ENCODE assay signal across 1 cellular context in the genomic region with DNA sequence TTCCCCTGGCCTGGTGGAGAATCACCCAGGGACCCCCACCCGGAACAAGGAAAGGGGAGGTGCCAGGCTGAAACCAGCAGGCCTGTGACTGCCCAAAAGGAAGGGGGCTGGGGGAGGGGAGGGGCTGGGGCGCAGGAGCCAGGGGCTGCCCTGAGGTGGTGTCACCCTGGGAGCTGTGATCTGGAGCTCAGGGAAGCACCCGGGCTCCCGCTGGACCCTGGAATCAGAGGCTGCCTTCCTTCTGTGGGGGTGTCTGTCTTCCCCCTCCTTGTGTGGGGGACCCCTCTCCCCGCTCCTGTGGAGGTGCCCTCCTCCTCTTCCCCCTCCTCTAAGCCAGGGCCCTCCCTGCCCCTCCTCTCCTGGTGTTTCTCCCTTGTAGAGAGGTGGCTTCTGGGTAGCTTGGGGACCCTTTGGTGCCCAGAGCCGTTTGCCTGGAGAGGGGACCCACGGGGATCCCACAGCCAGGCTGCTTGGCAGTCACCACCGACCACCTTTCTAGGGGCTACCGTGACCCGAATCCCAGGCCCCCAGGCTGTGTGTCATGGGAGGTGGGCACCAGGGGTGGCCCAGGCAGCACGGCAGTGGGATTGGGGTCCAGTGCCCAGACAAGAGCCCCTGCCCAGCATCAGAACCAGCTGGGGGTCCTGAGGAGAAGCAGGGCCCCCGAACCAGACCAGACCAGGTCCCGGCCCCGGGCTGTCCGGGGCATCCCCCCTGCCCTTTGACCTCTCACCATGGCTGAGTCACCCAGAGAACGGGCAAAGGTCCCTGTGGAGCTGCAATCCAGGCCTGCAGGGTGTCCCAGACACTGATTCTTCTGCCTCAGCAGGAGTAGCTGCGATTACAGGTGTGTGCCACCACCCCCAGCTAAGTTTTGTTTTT.
TF ChIP-seq lines count a peak whose summit lies in the region.

No MANE protein-coding gene starts in this region.

TF ChIP-seq in HepG2, 621 proteins besides CTCF, POLR2A, EP300 and RAD21 (continued from another document and continues in another):
- TF ChIP-seq, protein P1, sequence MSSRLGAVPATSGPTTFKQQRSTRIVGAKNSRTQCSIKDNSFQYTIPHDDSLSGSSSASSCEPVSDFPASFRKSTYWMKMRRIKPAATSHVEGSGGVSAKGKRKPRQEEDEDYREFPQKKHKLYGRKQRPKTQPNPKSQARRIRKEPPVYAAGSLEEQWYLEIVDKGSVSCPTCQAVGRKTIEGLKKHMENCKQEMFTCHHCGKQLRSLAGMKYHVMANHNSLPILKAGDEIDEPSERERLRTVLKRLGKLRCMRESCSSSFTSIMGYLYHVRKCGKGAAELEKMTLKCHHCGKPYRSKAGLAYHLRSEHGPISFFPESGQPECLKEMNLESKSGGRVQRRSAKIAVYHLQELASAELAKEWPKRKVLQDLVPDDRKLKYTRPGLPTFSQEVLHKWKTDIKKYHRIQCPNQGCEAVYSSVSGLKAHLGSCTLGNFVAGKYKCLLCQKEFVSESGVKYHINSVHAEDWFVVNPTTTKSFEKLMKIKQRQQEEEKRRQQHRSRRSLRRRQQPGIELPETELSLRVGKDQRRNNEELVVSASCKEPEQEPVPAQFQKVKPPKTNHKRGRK (CRISPR knock-in tag; IDR thresholded peaks at IDR 0.05), result no peak
- no peak for TF ChIP-seq ZNF790 (CRISPR knock-in tag; IDR thresholded peaks at IDR 0.05; ENCODE audit: borderline replicate concordance)
- no peak for TF ChIP-seq ZFP1 (CRISPR knock-in tag; IDR thresholded peaks at IDR 0.05)
- TF ChIP-seq, protein P2, sequence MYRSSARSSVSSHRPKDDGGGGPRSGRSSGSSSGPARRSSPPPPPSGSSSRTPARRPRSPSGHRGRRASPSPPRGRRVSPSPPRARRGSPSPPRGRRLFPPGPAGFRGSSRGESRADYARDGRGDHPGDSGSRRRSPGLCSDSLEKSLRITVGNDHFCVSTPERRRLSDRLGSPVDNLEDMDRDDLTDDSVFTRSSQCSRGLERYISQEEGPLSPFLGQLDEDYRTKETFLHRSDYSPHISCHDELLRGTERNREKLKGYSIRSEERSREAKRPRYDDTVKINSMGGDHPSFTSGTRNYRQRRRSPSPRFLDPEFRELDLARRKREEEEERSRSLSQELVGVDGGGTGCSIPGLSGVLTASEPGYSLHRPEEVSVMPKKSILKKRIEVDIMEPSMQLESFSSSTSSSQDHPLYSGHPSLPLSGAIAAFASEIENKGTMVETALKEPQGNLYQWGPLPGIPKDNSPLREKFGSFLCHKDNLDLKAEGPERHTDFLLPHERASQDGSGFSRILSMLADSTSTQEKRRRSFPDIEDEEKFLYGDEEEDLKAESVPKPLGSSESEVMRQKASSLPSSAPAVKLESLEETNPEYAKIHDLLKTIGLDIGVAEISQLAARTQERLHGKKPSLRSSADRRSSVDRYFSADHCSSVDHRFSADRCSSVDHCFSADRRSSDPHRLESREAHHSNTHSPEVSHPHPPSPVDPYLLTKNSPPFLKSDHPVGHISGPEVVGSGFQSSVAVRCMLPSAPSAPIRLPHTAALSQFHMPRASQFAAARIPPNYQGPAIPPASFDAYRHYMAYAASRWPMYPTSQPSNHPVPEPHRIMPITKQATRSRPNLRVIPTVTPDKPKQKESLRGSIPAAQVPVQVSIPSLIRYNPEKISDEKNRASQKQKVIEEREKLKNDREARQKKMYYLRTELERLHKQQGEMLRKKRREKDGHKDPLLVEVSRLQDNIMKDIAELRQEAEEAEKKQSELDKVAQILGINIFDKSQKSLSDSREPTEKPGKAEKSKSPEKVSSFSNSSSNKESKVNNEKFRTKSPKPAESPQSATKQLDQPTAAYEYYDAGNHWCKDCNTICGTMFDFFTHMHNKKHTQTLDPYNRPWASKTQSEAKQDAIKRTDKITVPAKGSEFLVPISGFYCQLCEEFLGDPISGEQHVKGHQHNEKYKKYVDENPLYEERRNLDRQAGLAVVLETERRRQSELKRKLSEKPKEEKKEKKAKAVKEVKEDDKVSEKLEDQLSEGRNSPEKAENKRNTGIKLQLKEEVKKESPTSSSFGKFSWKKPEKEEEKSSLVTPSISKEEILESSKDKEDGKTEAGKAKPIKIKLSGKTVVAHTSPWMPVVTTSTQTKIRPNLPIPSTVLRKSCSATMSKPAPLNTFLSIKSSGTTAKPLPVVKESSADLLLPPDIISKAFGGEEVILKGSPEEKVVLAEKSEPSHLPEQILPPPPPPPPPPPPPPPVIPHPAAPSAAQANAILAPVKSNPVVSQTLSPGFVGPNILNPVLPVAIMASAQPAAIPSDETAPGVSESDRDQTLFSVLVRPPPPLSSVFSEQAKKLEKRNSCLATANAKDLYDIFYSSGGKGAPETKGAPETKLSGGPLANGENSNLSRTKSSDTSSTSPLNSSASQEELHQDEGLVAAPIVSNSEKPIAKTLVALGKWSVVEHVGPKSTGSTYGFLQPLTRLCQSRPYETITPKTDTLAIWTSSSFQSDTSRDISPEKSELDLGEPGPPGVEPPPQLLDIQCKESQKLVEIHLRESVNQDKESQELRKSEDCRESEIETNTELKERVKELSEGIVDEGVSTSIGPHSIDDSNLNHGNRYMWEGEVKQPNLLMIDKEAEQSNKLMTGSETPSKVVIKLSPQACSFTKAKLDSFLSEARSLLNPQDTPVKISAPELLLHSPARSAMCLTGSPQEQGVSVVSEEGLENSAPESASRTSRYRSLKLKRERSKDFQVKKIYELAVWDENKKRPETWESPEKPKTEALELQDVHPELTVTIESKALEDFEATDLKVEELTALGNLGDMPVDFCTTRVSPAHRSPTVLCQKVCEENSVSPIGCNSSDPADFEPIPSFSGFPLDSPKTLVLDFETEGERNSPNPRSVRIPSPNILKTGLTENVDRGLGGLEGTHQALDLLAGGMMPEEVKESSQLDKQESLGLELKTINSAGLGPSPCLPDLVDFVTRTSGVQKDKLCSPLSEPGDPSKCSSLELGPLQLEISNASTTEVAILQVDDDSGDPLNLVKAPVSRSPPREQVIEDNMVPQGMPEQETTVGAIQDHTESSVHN (CRISPR knock-in tag; IDR thresholded peaks at IDR 0.05), result no peak
- peak; percentile 91; the same call in 1 of the 2 replicates for TF ChIP-seq JUNB (CRISPR knock-in tag; IDR thresholded peaks at IDR 0.05; ENCODE audit: borderline replicate concordance)
- TF ChIP-seq CREB1 (IDR thresholded peaks at IDR 0.05), result no peak
- TF ChIP-seq CREB1 (CRISPR knock-in tag; IDR thresholded peaks at IDR 0.05), result no peak
- no peak for TF ChIP-seq ZNF772 (CRISPR knock-in tag; IDR thresholded peaks at IDR 0.05)
- TF ChIP-seq MTF1 (CRISPR knock-in tag; IDR thresholded peaks at IDR 0.05), result no peak
- TF ChIP-seq TSC22D2 (CRISPR knock-in tag; IDR thresholded peaks at IDR 0.05; ENCODE audit: borderline replicate concordance), result no peak
- TF ChIP-seq BATF2 (CRISPR knock-in tag; IDR thresholded peaks at IDR 0.05), result no peak
- TF ChIP-seq DNMT1 (CRISPR knock-in tag; IDR thresholded peaks at IDR 0.05), result no peak; the same call in 1 of the 2 replicates
- TF ChIP-seq KLF9 (CRISPR knock-in tag; IDR thresholded peaks at IDR 0.05; ENCODE audit: low read depth), result no peak
- no peak for TF ChIP-seq REL (CRISPR knock-in tag; conservative IDR thresholded peaks at IDR 0.05)
- no peak for TF ChIP-seq TCF7 (IDR thresholded peaks at IDR 0.05; ENCODE audit: low read depth)
- TF ChIP-seq POGZ (CRISPR knock-in tag; IDR thresholded peaks at IDR 0.05), result no peak
- 0 out of 2 replicates have a peak, but pooled peaks have one; percentile 29 for TF ChIP-seq FOXA3 (CRISPR knock-in tag; IDR thresholded peaks at IDR 0.05)
- no peak for TF ChIP-seq MAZ (IDR thresholded peaks at IDR 0.05; ENCODE audit: borderline replicate concordance, low read depth, low read length)
- peak; percentile 62; the same call in 1 of the 2 replicates for TF ChIP-seq MAZ (CRISPR knock-in tag; IDR thresholded peaks at IDR 0.05; ENCODE audit: low read depth)
- TF ChIP-seq ZNF337 (CRISPR knock-in tag; IDR thresholded peaks at IDR 0.05; ENCODE audit: borderline replicate concordance, low read depth), result 0 out of 2 replicates have a peak, but pooled peaks have one; percentile 40
- peak; percentile 15; the same call in 1 of the 2 replicates for TF ChIP-seq SOX5 (CRISPR knock-in tag; IDR thresholded peaks at IDR 0.05; ENCODE audit: borderline replicate concordance)
- TF ChIP-seq, protein P3, sequence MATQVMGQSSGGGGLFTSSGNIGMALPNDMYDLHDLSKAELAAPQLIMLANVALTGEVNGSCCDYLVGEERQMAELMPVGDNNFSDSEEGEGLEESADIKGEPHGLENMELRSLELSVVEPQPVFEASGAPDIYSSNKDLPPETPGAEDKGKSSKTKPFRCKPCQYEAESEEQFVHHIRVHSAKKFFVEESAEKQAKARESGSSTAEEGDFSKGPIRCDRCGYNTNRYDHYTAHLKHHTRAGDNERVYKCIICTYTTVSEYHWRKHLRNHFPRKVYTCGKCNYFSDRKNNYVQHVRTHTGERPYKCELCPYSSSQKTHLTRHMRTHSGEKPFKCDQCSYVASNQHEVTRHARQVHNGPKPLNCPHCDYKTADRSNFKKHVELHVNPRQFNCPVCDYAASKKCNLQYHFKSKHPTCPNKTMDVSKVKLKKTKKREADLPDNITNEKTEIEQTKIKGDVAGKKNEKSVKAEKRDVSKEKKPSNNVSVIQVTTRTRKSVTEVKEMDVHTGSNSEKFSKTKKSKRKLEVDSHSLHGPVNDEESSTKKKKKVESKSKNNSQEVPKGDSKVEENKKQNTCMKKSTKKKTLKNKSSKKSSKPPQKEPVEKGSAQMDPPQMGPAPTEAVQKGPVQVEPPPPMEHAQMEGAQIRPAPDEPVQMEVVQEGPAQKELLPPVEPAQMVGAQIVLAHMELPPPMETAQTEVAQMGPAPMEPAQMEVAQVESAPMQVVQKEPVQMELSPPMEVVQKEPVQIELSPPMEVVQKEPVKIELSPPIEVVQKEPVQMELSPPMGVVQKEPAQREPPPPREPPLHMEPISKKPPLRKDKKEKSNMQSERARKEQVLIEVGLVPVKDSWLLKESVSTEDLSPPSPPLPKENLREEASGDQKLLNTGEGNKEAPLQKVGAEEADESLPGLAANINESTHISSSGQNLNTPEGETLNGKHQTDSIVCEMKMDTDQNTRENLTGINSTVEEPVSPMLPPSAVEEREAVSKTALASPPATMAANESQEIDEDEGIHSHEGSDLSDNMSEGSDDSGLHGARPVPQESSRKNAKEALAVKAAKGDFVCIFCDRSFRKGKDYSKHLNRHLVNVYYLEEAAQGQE (IDR thresholded peaks at IDR 0.05; ENCODE audit: borderline replicate concordance in 1 of 2, low read depth in 1 of 2, low read length in 2 of 2), result no peak
- no peak; the same call in none of the 2 replicates for TF ChIP-seq GABPB1 (CRISPR knock-in tag; IDR thresholded peaks at IDR 0.05)
- TF ChIP-seq SIN3A (IDR thresholded peaks at IDR 0.05; ENCODE audit: borderline replicate concordance, low read depth, low read length), result no peak
- TF ChIP-seq, protein P4, sequence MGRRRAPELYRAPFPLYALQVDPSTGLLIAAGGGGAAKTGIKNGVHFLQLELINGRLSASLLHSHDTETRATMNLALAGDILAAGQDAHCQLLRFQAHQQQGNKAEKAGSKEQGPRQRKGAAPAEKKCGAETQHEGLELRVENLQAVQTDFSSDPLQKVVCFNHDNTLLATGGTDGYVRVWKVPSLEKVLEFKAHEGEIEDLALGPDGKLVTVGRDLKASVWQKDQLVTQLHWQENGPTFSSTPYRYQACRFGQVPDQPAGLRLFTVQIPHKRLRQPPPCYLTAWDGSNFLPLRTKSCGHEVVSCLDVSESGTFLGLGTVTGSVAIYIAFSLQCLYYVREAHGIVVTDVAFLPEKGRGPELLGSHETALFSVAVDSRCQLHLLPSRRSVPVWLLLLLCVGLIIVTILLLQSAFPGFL (CRISPR knock-in tag; IDR thresholded peaks at IDR 0.05), result no peak
- no peak for TF ChIP-seq MEF2D (CRISPR knock-in tag; IDR thresholded peaks at IDR 0.05)
- TF ChIP-seq AFF4 (CRISPR knock-in tag; IDR thresholded peaks at IDR 0.05), result no peak
- TF ChIP-seq ZNF747 (CRISPR knock-in tag; IDR thresholded peaks at IDR 0.05; ENCODE audit: borderline replicate concordance), result 0 out of 2 replicates have a peak, but pooled peaks have one; percentile 34
- no peak for TF ChIP-seq NFE2L1 (CRISPR knock-in tag; IDR thresholded peaks at IDR 0.05; ENCODE audit: borderline replicate concordance)
- no peak for TF ChIP-seq ZNF749 (CRISPR knock-in tag; IDR thresholded peaks at IDR 0.05; ENCODE audit: borderline replicate concordance)
- no peak for TF ChIP-seq ZNF773 (CRISPR knock-in tag; IDR thresholded peaks at IDR 0.05; ENCODE audit: borderline replicate concordance)
- peak; percentile 69; the same call in 1 of the 2 replicates for TF ChIP-seq CHD4 (IDR thresholded peaks at IDR 0.05; ENCODE audit: borderline replicate concordance, low read length)
- peak; percentile 21; the same call in 1 of the 2 replicates for TF ChIP-seq ZNF331 (CRISPR knock-in tag; IDR thresholded peaks at IDR 0.05)
- no peak for TF ChIP-seq ZNF891 (CRISPR knock-in tag; IDR thresholded peaks at IDR 0.05)
- TF ChIP-seq NR3C1 (CRISPR knock-in tag; IDR thresholded peaks at IDR 0.05), result no peak
- no peak for TF ChIP-seq ZNF260 (CRISPR knock-in tag; IDR thresholded peaks at IDR 0.05; ENCODE audit: borderline replicate concordance, low read depth)
- no peak for TF ChIP-seq ZEB1 (IDR thresholded peaks at IDR 0.05; ENCODE audit: insufficient replicate concordance, low read depth)
